Comparison of ENCODE assay signal across 8 cellular contexts in genomic region chr7:158830211-158830723, GRCh38. TPM values are rescaled to one million over a fixed set of nuclear protein-coding genes. Genes with fewer than 3 reads are reported as not detected.
DNase-seq lines count a peak whose midpoint lies in the region; ATAC-seq and TF ChIP-seq lines count a peak whose summit lies in the region.

No MANE protein-coding gene starts in this region.

- H3K9me3 Mint-ChIP-seq in activated T-helper 2 cell treated with anti-CD3 and anti-CD28 coated beads, Interferon-gamma antibody, Interleukin-2, Interleukin-4, amounts not matched to agents 10 μg/mL and 5 μg/mL and 100 μg/mL, durations not matched to agents 14 hours and 24 hours and 36 hours = no peaks in the 10 kb centered on the region

- no peaks in the 10 kb centered on the region for H3K9me2 ChIP-seq in HCT116 (ENCODE audit: insufficient read depth)

- peak overlapping the region; percentile 53 to 85 for H3K4me3 ChIP-seq in HCT116 (replicated peaks in 1 of 2; ENCODE audit: low read depth in 1 of 2, low read length in 2 of 2)
- H3K4me3 ChIP-seq in iPS DF 6.9 (ENCODE audit: low read length) = peak overlapping the region; percentile 94
- peak overlapping the region; percentile 71 to 95 (median 80) for H3K4me3 ChIP-seq in spleen

- H3K4me1 Mint-ChIP-seq in activated T-helper 2 cell treated with anti-CD3 and anti-CD28 coated beads, Interferon-gamma antibody, Interleukin-2, Interleukin-4, amounts not matched to agents 10 μg/mL and 5 μg/mL and 100 μg/mL, durations not matched to agents 14 hours and 24 hours and 36 hours (ENCODE audit: low read depth) = peaks cover 25% of the 10 kb centered on the region

- WGBS in iPS DF 6.9 (ENCODE audit: insufficient coverage, insufficient read length) = no CpG with 5 or more reads among the region's 14 CpGs
- 1 to 3% (median 2%) methylated on average over 11 to 14 of the region's 14 CpGs for WGBS in spleen, 5 donors

- peaks cover 38% of the 10 kb centered on the region for H3K79me2 ChIP-seq in HCT116 (ENCODE audit: insufficient read depth, low read length)

- CTCF ChIA-PET in HCT116 (lab: Charles Lee) = no interaction called here

- H3K36me3 Mint-ChIP-seq in activated T-helper 2 cell treated with anti-CD3 and anti-CD28 coated beads, Interferon-gamma antibody, Interleukin-2, Interleukin-4, amounts not matched to agents 10 μg/mL and 5 μg/mL and 100 μg/mL, durations not matched to agents 14 hours and 24 hours and 36 hours (ENCODE audit: low read depth) = peaks cover 18% of the 10 kb centered on the region

- RAD21 ChIA-PET in HCT116 (lab: Charles Lee; ENCODE audit: low non-redundant PET in 1 of 2, low total read pairs in 2 of 2, uncharacterized antibody in 2 of 2, unreplicated experiment in 2 of 2) = no interaction called here

- intact Hi-C loops in HCT116 (cut with micrococcal nuclease) = loop anchor here (1.0 kb wide), 1 partner anchor 26 kb away; the partner anchor contains the start of gene DYNC2I1
- intact Hi-C loops in activated T-helper 2 cell treated with anti-CD3 and anti-CD28 coated beads, Interferon-gamma antibody, Interleukin-2, Interleukin-4, amounts not matched to agents 10 μg/mL and 5 μg/mL and 100 μg/mL, durations not matched to agents 14 hours and 24 hours and 36 hours (cut with micrococcal nuclease) = loop anchor here (1.0 to 2.0 kb wide), 2 partner anchors 17 to 33 kb away; no protein-coding TSS in a partner anchor
- intact Hi-C loops in spleen (cut with DNase I; ENCODE audit: low total_unique reads) = no loop called here

- TF ChIP-seq CTCF in HCT116 (IDR thresholded peaks at IDR 0.05 in 2 of 3, conservative IDR thresholded peaks at IDR 0.05 in 1 of 3; ENCODE audit: borderline replicate concordance in 1 of 3, insufficient read depth in 1 of 3, low read depth in 2 of 3, low read length in 2 of 3) = no peak
- no peak for TF ChIP-seq CTCF in spleen (IDR thresholded peaks at IDR 0.05 in 8 of 11, conservative IDR thresholded peaks at IDR 0.05 in 3 of 11)

- H3K27me3 ChIP-seq in HCT116 (ENCODE audit: insufficient read depth, low read length) (no peaks in the 10 kb centered on the region), iPS DF 6.9 (ENCODE audit: control insufficient read depth, insufficient read depth, low read length) (no peaks in the 10 kb centered on the region), spleen (replicated peaks in 1 of 7) (no peaks in the 10 kb centered on the region)

- H3K9ac ChIP-seq in HCT116 (ENCODE audit: low read length) = peak overlapping the region; percentile 89

- H3K27ac ChIP-seq in HCT116 (ENCODE audit: low read depth, low read length) (peak overlapping the region; percentile 96), iPS DF 6.9 (ENCODE audit: low read length) (no peak overlapping the region), spleen (peak overlapping the region; percentile 96 to 100 (median 99))

- H3K36me3 ChIP-seq in HCT116 (ENCODE audit: control insufficient read depth in 1 of 2, insufficient read depth in 2 of 2, low read length in 2 of 2) (0 out of 4 replicates have a peak, but pooled peaks cover 0 to 3% of the 10 kb centered on the region in 2 experiments), iPS DF 6.9 (ENCODE audit: control insufficient read depth, insufficient read depth, low read length) (no peaks in the 10 kb centered on the region; the same call in 1 of the 2 replicates), spleen (no peaks in the 10 kb centered on the region)

- H3K4me1 ChIP-seq in HCT116 (ENCODE audit: control insufficient read depth in 1 of 2, insufficient read depth in 2 of 2, low read length in 2 of 2) (peaks cover 9 to 22% of the 10 kb centered on the region in 2 experiments), iPS DF 6.9 (ENCODE audit: control insufficient read depth, insufficient read depth, low read length) (no peaks in the 10 kb centered on the region), spleen (peaks cover 6 to 40% (median 33%) of the 10 kb centered on the region in 6 donors)

- no peak for DNase-seq in HCT116 (ENCODE audit: low read depth, low spot score)
- DNase-seq in activated T-helper 2 cell treated with anti-CD3 and anti-CD28 coated beads, Interferon-gamma antibody, Interleukin-2, Interleukin-4, amounts not matched to agents 10 μg/mL and 5 μg/mL and 100 μg/mL, durations not matched to agents 14 hours and 24 hours and 36 hours (ENCODE audit: low spot score) = no peak
- DNase-seq in iPS DF 6.9 (ENCODE audit: low read depth, low spot score) = no peak
- no peak for DNase-seq in spleen
- DNase-seq in NCI-H2081 (lab: John Stamatoyannopoulos, UW) = no peak
- no peak for DNase-seq in OCI-M1 (lab: John Stamatoyannopoulos, UW)

- H4K20me1 ChIP-seq in HCT116 (ENCODE audit: insufficient read depth) = peaks cover 8% of the 10 kb centered on the region; the same call in 1 of the 2 replicates

- no peak overlapping the region for H2AFZ ChIP-seq in HCT116 (ENCODE audit: low read depth, low read length, poor library complexity, severe bottlenecking)

- H3K4me3 Mint-ChIP-seq in activated T-helper 2 cell treated with anti-CD3 and anti-CD28 coated beads, Interferon-gamma antibody, Interleukin-2, Interleukin-4, amounts not matched to agents 10 μg/mL and 5 μg/mL and 100 μg/mL, durations not matched to agents 14 hours and 24 hours and 36 hours (ENCODE audit: low read depth) = peak overlapping the region; percentile 76

- H3K27ac Mint-ChIP-seq in activated T-helper 2 cell treated with anti-CD3 and anti-CD28 coated beads, Interferon-gamma antibody, Interleukin-2, Interleukin-4, amounts not matched to agents 10 μg/mL and 5 μg/mL and 100 μg/mL, durations not matched to agents 14 hours and 24 hours and 36 hours = peak overlapping the region; percentile 79

- no peaks in the 10 kb centered on the region for H3K9me3 ChIP-seq in HCT116 (ENCODE audit: control insufficient read depth in 1 of 2, insufficient read depth in 1 of 2, low read depth in 1 of 2, low read length in 2 of 2)
- no peaks in the 10 kb centered on the region for H3K9me3 ChIP-seq in iPS DF 6.9 (ENCODE audit: control insufficient read depth, insufficient read depth, low read length)
- no peaks in the 10 kb centered on the region for H3K9me3 ChIP-seq in spleen

- TF ChIP-seq POLR2A in HCT116 (IDR thresholded peaks at IDR 0.05; ENCODE audit: borderline replicate concordance, extremely low read depth, insufficient read depth, insufficient read length) (no peak), spleen (IDR thresholded peaks at IDR 0.05) (no peak)

- H3K4me2 ChIP-seq in HCT116 (ENCODE audit: low read length) = peak overlapping the region; percentile 92

- ATAC-seq in HCT116 = no peak
- ATAC-seq in HG03520 (IDR thresholded peaks at IDR 0.05; ENCODE audit: unreplicated experiment) = no peak
- no peak for ATAC-seq in GM19467 (IDR thresholded peaks at IDR 0.05; ENCODE audit: unreplicated experiment)

- BruUV-seq in HCT116 (replicated peaks; lab: Mats Ljungman, UMichigan) = no TSS peak

- no peak for TF ChIP-seq RAD21 in HCT116 (IDR thresholded peaks at IDR 0.05; ENCODE audit: low read depth)

- H3K27me3 Mint-ChIP-seq in activated T-helper 2 cell treated with anti-CD3 and anti-CD28 coated beads, Interferon-gamma antibody, Interleukin-2, Interleukin-4, amounts not matched to agents 10 μg/mL and 5 μg/mL and 100 μg/mL, durations not matched to agents 14 hours and 24 hours and 36 hours (ENCODE audit: low read depth) = peaks cover 6% of the 10 kb centered on the region

- POLR2A ChIA-PET in HCT116 (lab: Charles Lee) = interaction anchor here (1.3 kb wide), 1 partner anchor 20 kb away, joined by 4 read pairs; no protein-coding TSS in a partner anchor

TF ChIP-seq in HCT116, 20 proteins besides CTCF, POLR2A, EP300 and RAD21 (continues in another document):
- TF ChIP-seq ZNF274 (IDR thresholded peaks at IDR 0.05; ENCODE audit: low read depth, low read length) (no peak), FOSL1 (IDR thresholded peaks at IDR 0.05; ENCODE audit: low read depth) (no peak), EZH2phosphoT487 (IDR thresholded peaks at IDR 0.05; ENCODE audit: borderline replicate concordance) (no peak), SP1 (IDR thresholded peaks at IDR 0.05; ENCODE audit: low read depth) (no peak), ZBTB33 (IDR thresholded peaks at IDR 0.05; ENCODE audit: extremely low read depth, insufficient replicate concordance, low read length) (no peak), POLR2AphosphoS5 (IDR thresholded peaks at IDR 0.05; ENCODE audit: low read depth, low read length) (no peak), SRF (IDR thresholded peaks at IDR 0.05; ENCODE audit: low read depth) (no peak), MAX (IDR thresholded peaks at IDR 0.05) (no peak), EZH2 (IDR thresholded peaks at IDR 0.05) (no peak), ELF1 (IDR thresholded peaks at IDR 0.05; ENCODE audit: borderline replicate concordance, low read depth) (no peak)

RNA-seq across cellular contexts. Expression of gene ESYT2, which starts 1.0 kb away (rescaled TPM):
- total RNA-seq in HCT116 (2021; ENCODE audit: unreplicated experiment) (68.2 TPM), spleen (10 to 100 TPM; 37.1 to 61.0 (median 47.2) TPM)
- 48.8 and 57.5 TPM in 2 replicates for polyA plus RNA-seq in HCT116 (2012)
- 62.4 and 64.2 TPM in 2 replicates for total RNA-seq in activated T-helper 2 cell treated with anti-CD3 and anti-CD28 coated beads, Interferon-gamma antibody, Interleukin-2, Interleukin-4, amounts not matched to agents 10 μg/mL and 5 μg/mL and 100 μg/mL, durations not matched to agents 14 hours and 24 hours and 36 hours
- 10 to 100 TPM in 2 of 3 donors, 1 to 10 TPM in 1; 6.6 to 10.3 (median 10.0) TPM for polyA plus RNA-seq in spleen

RNA-seq across cellular contexts. Expression of gene DYNC2I1, which starts 26.1 kb away (rescaled TPM):
- total RNA-seq in HCT116 (2021; ENCODE audit: unreplicated experiment) = 13.6 TPM
- 13.2 and 15.5 TPM in 2 replicates for polyA plus RNA-seq in HCT116 (2012)
- total RNA-seq in activated T-helper 2 cell treated with anti-CD3 and anti-CD28 coated beads, Interferon-gamma antibody, Interleukin-2, Interleukin-4, amounts not matched to agents 10 μg/mL and 5 μg/mL and 100 μg/mL, durations not matched to agents 14 hours and 24 hours and 36 hours = 13.6 and 14.9 TPM in 2 replicates
- total RNA-seq in spleen = 10 to 100 TPM; 14.9 to 21.7 (median 17.8) TPM
- 1 to 10 TPM; 3.7 to 8.6 (median 8.0) TPM for polyA plus RNA-seq in spleen
